ENCODE assay signal across 17 cellular contexts in genomic region chr3:153972862-153973261, GRCh38.
DNase-seq lines count a peak whose midpoint lies in the region; ATAC-seq and TF ChIP-seq lines count a peak whose summit lies in the region.
"Had no signal": no experiment of that assay in that cellular context is flagged by ENCODE, and none has a peak within 500 bp of the region (broad histone marks: within the 10 kb centered on the region; RNA-seq: fewer than 3 reads in every experiment).

No MANE protein-coding gene starts in this region.

- H3K4me1 Mint-ChIP-seq in activated T-helper 2 cell treated with anti-CD3 and anti-CD28 coated beads, Interferon-gamma antibody, Interleukin-2, Interleukin-4, amounts not matched to agents 10 μg/mL and 5 μg/mL and 100 μg/mL, durations not matched to agents 14 hours and 24 hours and 36 hours (ENCODE audit: low read depth) = no peaks in the 10 kb centered on the region
- H3K4me1 Mint-ChIP-seq: activated CD4-positive, alpha-beta T cell treated with anti-CD3 and anti-CD28 coated beads for 36 hours had no signal

- in situ Hi-C loops in mammary epithelial cell (cut with MboI; ENCODE audit: low sequenced_read_pairs in 2 of 2) = no loop called here

- H3K27ac ChIP-seq in mammary epithelial cell (ENCODE audit: insufficient read depth, low read depth, low read length) = no peak overlapping the region
- H3K27ac ChIP-seq in breast epithelium = no peak overlapping the region
- no peak overlapping the region for H3K27ac ChIP-seq in trophoblast cell (ENCODE audit: low read depth, low read length)
- H3K27ac ChIP-seq: 22Rv1, testis had no signal

- H3K14ac ChIP-seq in trophoblast cell (ENCODE audit: low read length) = no peak overlapping the region

- no peaks in the 10 kb centered on the region for H3K79me1 ChIP-seq in trophoblast cell (ENCODE audit: low read length)

- ATAC-seq in GM21825 (IDR thresholded peaks at IDR 0.05; ENCODE audit: unreplicated experiment) (peak; percentile 41), HG03095 (IDR thresholded peaks at IDR 0.05; ENCODE audit: unreplicated experiment) (peak; percentile 46), sciatic nerve (no peak)
- ATAC-seq: activated CD4-positive, alpha-beta T cell treated with anti-CD3 and anti-CD28 coated beads for 36 hours; Panc1 had no signal

- no peak overlapping the region for H4K91ac ChIP-seq in trophoblast cell (ENCODE audit: low read depth, low read length)

- H3K27me3 Mint-ChIP-seq in activated T-helper 2 cell treated with anti-CD3 and anti-CD28 coated beads, Interferon-gamma antibody, Interleukin-2, Interleukin-4, amounts not matched to agents 10 μg/mL and 5 μg/mL and 100 μg/mL, durations not matched to agents 14 hours and 24 hours and 36 hours (ENCODE audit: low read depth) = no peaks in the 10 kb centered on the region

- H3K4me1 ChIP-seq in mammary epithelial cell (ENCODE audit: insufficient read depth, low read length) = no peaks in the 10 kb centered on the region
- H3K4me1 ChIP-seq in breast epithelium = peaks cover 0 to 4% of the 10 kb centered on the region in 2 donors
- H3K4me1 ChIP-seq in trophoblast cell (ENCODE audit: control insufficient read depth in 1 of 2, insufficient read depth in 2 of 2, low read length in 2 of 2) = no peaks in the 10 kb centered on the region
- H3K4me1 ChIP-seq: testis had no signal

- H3K9me3 ChIP-seq in mammary epithelial cell (replicated peaks; ENCODE audit: insufficient read depth, low read length) (no peaks in the 10 kb centered on the region), breast epithelium (no peaks in the 10 kb centered on the region), trophoblast cell (ENCODE audit: insufficient read depth, low read depth, low read length) (no peaks in the 10 kb centered on the region)
- H3K9me3 ChIP-seq: testis had no signal

- H2BK5ac ChIP-seq in trophoblast cell (ENCODE audit: low read depth, low read length, poor library complexity) = no peak overlapping the region

- H2AK5ac ChIP-seq in trophoblast cell (ENCODE audit: low read length) = no peak overlapping the region

- dilution Hi-C loops in mammary epithelial cell (cut with HindIII; ENCODE audit: low sequenced_read_pairs) = no loop called here

- H3K4me3 ChIP-seq in mammary epithelial cell (replicated peaks in 1 of 3; ENCODE audit: insufficient read depth in 1 of 3, low read depth in 2 of 3, low read length in 3 of 3) = no peak overlapping the region
- H3K4me3 ChIP-seq in breast epithelium = no peak overlapping the region
- no peak overlapping the region for H3K4me3 ChIP-seq in trophoblast cell (ENCODE audit: low read depth, low read length)
- H3K4me3 ChIP-seq: lung, smooth muscle cell, testis had no signal

- no peak overlapping the region for H3K23ac ChIP-seq in trophoblast cell (ENCODE audit: low read length)

- no peaks in the 10 kb centered on the region for H3K36me3 Mint-ChIP-seq in activated T-helper 2 cell treated with anti-CD3 and anti-CD28 coated beads, Interferon-gamma antibody, Interleukin-2, Interleukin-4, amounts not matched to agents 10 μg/mL and 5 μg/mL and 100 μg/mL, durations not matched to agents 14 hours and 24 hours and 36 hours (ENCODE audit: low read depth)

- WGBS in mammary epithelial cell (ENCODE audit: low coverage, missing lambda C conversion rate) = 50% methylated on average over 1 of the region's 1 CpG
- WGBS in trophoblast cell (ENCODE audit: extremely low coverage, insufficient coverage, insufficient read length) = no CpG with 5 or more reads among the region's 1 CpG

- TF ChIP-seq CTCF in mammary epithelial cell (conservative IDR thresholded peaks at IDR 0.05 in 1 of 2, IDR thresholded peaks at IDR 0.05 in 1 of 2; ENCODE audit: extremely low read depth in 1 of 2, insufficient read depth in 1 of 2, low read depth in 1 of 2, low read length in 2 of 2) (no peak), breast epithelium (IDR thresholded peaks at IDR 0.05) (no peak)

- H3K9me3 Mint-ChIP-seq in activated T-helper 2 cell treated with anti-CD3 and anti-CD28 coated beads, Interferon-gamma antibody, Interleukin-2, Interleukin-4, amounts not matched to agents 10 μg/mL and 5 μg/mL and 100 μg/mL, durations not matched to agents 14 hours and 24 hours and 36 hours = no peaks in the 10 kb centered on the region
- H3K9me3 Mint-ChIP-seq: activated T-cell treated with anti-CD3 and anti-CD28 coated beads, Interleukin-2, amount 50 U/mL, for 72 hours had no signal

- H4K8ac ChIP-seq in trophoblast cell (ENCODE audit: low read depth, low read length) = no peak overlapping the region

- no peak overlapping the region for H2BK12ac ChIP-seq in trophoblast cell (ENCODE audit: low read length)

- no peak for DNase-seq in mammary epithelial cell
- DNase-seq in breast epithelium (ENCODE audit: low spot score in 2 of 2) = no peak
- DNase-seq in activated T-helper 2 cell treated with anti-CD3 and anti-CD28 coated beads, Interferon-gamma antibody, Interleukin-2, Interleukin-4, amounts not matched to agents 10 μg/mL and 5 μg/mL and 100 μg/mL, durations not matched to agents 14 hours and 24 hours and 36 hours (ENCODE audit: low spot score) = no peak
- no peak for DNase-seq in mucosa of gallbladder (ENCODE audit: low spot score)
- no peak for DNase-seq in trophoblast cell
- DNase-seq in sciatic nerve (ENCODE audit: low spot score) = no peak
- DNase-seq: activated CD4-positive, alpha-beta T cell treated with anti-CD3 and anti-CD28 coated beads for 36 hours; activated T-cell treated with anti-CD3 and anti-CD28 coated beads, Interleukin-2, amount 50 U/mL, for 72 hours; aorta; dermis blood vessel endothelial cell; testis had no signal

- H2BK120ac ChIP-seq in trophoblast cell (ENCODE audit: insufficient read depth, low read length, poor library complexity) = no peak overlapping the region

- H2AFZ ChIP-seq in mammary epithelial cell (ENCODE audit: low read depth, low read length) (peak overlapping the region; percentile 27), trophoblast cell (ENCODE audit: insufficient read depth, low read length, poor library complexity) (no peak overlapping the region)

- no peaks in the 10 kb centered on the region for H4K20me1 ChIP-seq in mammary epithelial cell (ENCODE audit: insufficient read depth, low read length)

- no peak overlapping the region for H3K18ac ChIP-seq in trophoblast cell (ENCODE audit: low read length)

- no peak overlapping the region for H3K27ac Mint-ChIP-seq in activated T-helper 2 cell treated with anti-CD3 and anti-CD28 coated beads, Interferon-gamma antibody, Interleukin-2, Interleukin-4, amounts not matched to agents 10 μg/mL and 5 μg/mL and 100 μg/mL, durations not matched to agents 14 hours and 24 hours and 36 hours
- H3K27ac Mint-ChIP-seq: activated CD4-positive, alpha-beta T cell treated with anti-CD3 and anti-CD28 coated beads for 36 hours; activated T-cell treated with anti-CD3 and anti-CD28 coated beads, Interleukin-2, amount 50 U/mL, for 72 hours had no signal

- BruUV-seq in mammary epithelial cell (replicated peaks; lab: Mats Ljungman, UMichigan) = no TSS peak

- H3K36me3 ChIP-seq in mammary epithelial cell (ENCODE audit: insufficient read depth, low read length) (no peaks in the 10 kb centered on the region), breast epithelium (no peaks in the 10 kb centered on the region), trophoblast cell (ENCODE audit: control insufficient read depth in 1 of 2, insufficient read depth in 2 of 2, low read length in 2 of 2) (no peaks in the 10 kb centered on the region)

- intact Hi-C loops in mammary epithelial cell (cut with micrococcal nuclease) (loop anchor here (10.0 kb wide), 1 partner anchor 188 kb away; no protein-coding TSS in a partner anchor), breast epithelium (cut with DNase I; ENCODE audit: low total_unique reads) (no loop called here), sciatic nerve (cut with DNase I) (no loop called here)
- intact Hi-C loops in activated T-helper 2 cell treated with anti-CD3 and anti-CD28 coated beads, Interferon-gamma antibody, Interleukin-2, Interleukin-4, amounts not matched to agents 10 μg/mL and 5 μg/mL and 100 μg/mL, durations not matched to agents 14 hours and 24 hours and 36 hours (cut with micrococcal nuclease) = no loop called here

- CTCF ChIA-PET in mammary epithelial cell (lab: Charles Lee; ENCODE audit: low non-redundant PET) = no interaction called here

- no peak for TF ChIP-seq POLR2A in breast epithelium (IDR thresholded peaks at IDR 0.05)

- H3K79me2 ChIP-seq in mammary epithelial cell (ENCODE audit: insufficient read depth, low read length) = no peaks in the 10 kb centered on the region
- H3K79me2 ChIP-seq in trophoblast cell (ENCODE audit: control insufficient read depth, insufficient read depth, low read length, poor library complexity) = no peaks in the 10 kb centered on the region

- H3K4me3 Mint-ChIP-seq in activated T-helper 2 cell treated with anti-CD3 and anti-CD28 coated beads, Interferon-gamma antibody, Interleukin-2, Interleukin-4, amounts not matched to agents 10 μg/mL and 5 μg/mL and 100 μg/mL, durations not matched to agents 14 hours and 24 hours and 36 hours (ENCODE audit: low read depth) = no peak overlapping the region
- H3K4me3 Mint-ChIP-seq: activated CD4-positive, alpha-beta T cell treated with anti-CD3 and anti-CD28 coated beads for 36 hours; activated T-cell treated with anti-CD3 and anti-CD28 coated beads, Interleukin-2, amount 50 U/mL, for 72 hours had no signal

- H3K9ac ChIP-seq in mammary epithelial cell (ENCODE audit: insufficient read depth, low read length) (no peak overlapping the region), trophoblast cell (ENCODE audit: low read length) (no peak overlapping the region)

- H3K4me2 ChIP-seq in mammary epithelial cell (ENCODE audit: insufficient read depth, low read depth, low read length) (no peak overlapping the region), trophoblast cell (ENCODE audit: low read length) (no peak overlapping the region)
- H3K4me2 ChIP-seq: smooth muscle cell had no signal

- H3K4ac ChIP-seq in trophoblast cell (ENCODE audit: low read depth, low read length) = no peak overlapping the region

- H4K12ac ChIP-seq in trophoblast cell (ENCODE audit: low read depth, low read length) = no peak overlapping the region

- H3K27me3 ChIP-seq in mammary epithelial cell (ENCODE audit: insufficient read depth, low read length) (no peaks in the 10 kb centered on the region), breast epithelium (no peaks in the 10 kb centered on the region), trophoblast cell (ENCODE audit: insufficient read depth, low read length) (no peaks in the 10 kb centered on the region)
- H3K27me3 ChIP-seq: testis had no signal
